ENCODE assay signal across 6 cellular contexts in genomic region chr11:65557280-65558001, GRCh38. TPM values are rescaled to one million over a fixed set of nuclear protein-coding genes. Genes with fewer than 3 reads are reported as not detected.
A peak's percentile ranks its signal among the peaks of the same experiment; 100 is the strongest.
DNase-seq lines count a peak whose midpoint lies in the region; ATAC-seq and TF ChIP-seq lines count a peak whose summit lies in the region.

No MANE protein-coding gene starts in this region.

- H3K36me3 Mint-ChIP-seq in activated T-cell treated with anti-CD3 and anti-CD28 coated beads, Interleukin-2, amount 50 U/mL, for 4 hours (ENCODE audit: insufficient read depth): no peaks in the 10 kb centered on the region

- no peak for TF ChIP-seq CTCF in AG10803 (conservative IDR thresholded peaks at IDR 0.05; ENCODE audit: low read length)
- no peak for TF ChIP-seq CTCF in left lung (IDR thresholded peaks at IDR 0.05)

- peaks cover 61% of the 10 kb centered on the region for H3K4me1 Mint-ChIP-seq in activated T-cell treated with anti-CD3 and anti-CD28 coated beads, Interleukin-2, amount 50 U/mL, for 4 hours (ENCODE audit: low read depth)

- peak overlapping the region; percentile 78 to 90 for H3K27ac ChIP-seq in left lung

- intact Hi-C loops in left lung (cut with DNase I): no loop called here

- peaks cover 31 to 83% of the 10 kb centered on the region in 2 donors for H3K4me1 ChIP-seq in left lung

- no peaks in the 10 kb centered on the region for H3K9me3 Mint-ChIP-seq in activated T-cell treated with anti-CD3 and anti-CD28 coated beads, Interleukin-2, amount 50 U/mL, for 4 hours

- no peaks in the 10 kb centered on the region for H3K27me3 Mint-ChIP-seq in activated T-cell treated with anti-CD3 and anti-CD28 coated beads, Interleukin-2, amount 50 U/mL, for 4 hours (ENCODE audit: low read depth)

- H3K27me3 ChIP-seq in left lung: peaks cover 0 to 31% of the 10 kb centered on the region in 2 donors

- DNase-seq in AG10803 (ENCODE audit: low read depth) (no peak), left lung (no peak)
- DNase-seq in activated T-cell treated with anti-CD3 and anti-CD28 coated beads, Interleukin-2, amount 50 U/mL, for 4 hours: no peak

- no peaks in the 10 kb centered on the region for H3K9me3 ChIP-seq in left lung

- H3K4me3 Mint-ChIP-seq in activated T-cell treated with anti-CD3 and anti-CD28 coated beads, Interleukin-2, amount 50 U/mL, for 4 hours: peak overlapping the region; percentile 81

- ATAC-seq in activated T-cell treated with anti-CD3 and anti-CD28 coated beads, Interleukin-2, amount 50 U/mL, for 4 hours: peak; percentile 16 to 18
- ATAC-seq in left lung (no peak), GM19351 (IDR thresholded peaks at IDR 0.05; ENCODE audit: unreplicated experiment) (no peak), GM21717 (IDR thresholded peaks at IDR 0.05; ENCODE audit: unreplicated experiment) (no peak), HG03378 (IDR thresholded peaks at IDR 0.05; ENCODE audit: unreplicated experiment) (no peak)

- H3K4me3 ChIP-seq in AG10803 (ENCODE audit: low read length): peak overlapping the region; percentile 71
- peak overlapping the region; percentile 49 to 54 for H3K4me3 ChIP-seq in left lung

- H3K36me3 ChIP-seq in left lung: no peaks in the 10 kb centered on the region

RNA-seq across cellular contexts. Expression of gene LTBP3, which starts 0.7 kb away (rescaled TPM):
- 10 to 100 TPM; 33.1 to 40.8 (median 40.1) TPM for total RNA-seq in activated T-cell treated with anti-CD3 and anti-CD28 coated beads, Interleukin-2, amount 50 U/mL, for 4 hours
- 100 to 1,000 TPM in 1 of 2 donors, 10 to 100 TPM in 1; 70.8 to 157 TPM for total RNA-seq in left lung

RNA-seq across cellular contexts. Expression of gene ZNRD2, which starts 12.8 kb away (rescaled TPM):
- total RNA-seq in activated T-cell treated with anti-CD3 and anti-CD28 coated beads, Interleukin-2, amount 50 U/mL, for 4 hours: 100 to 1,000 TPM; 120 to 148 (median 136) TPM
- total RNA-seq in left lung: 10 to 100 TPM; 21.7 to 32.3 TPM

RNA-seq across cellular contexts. Expression of gene FAM89B, which starts 14.9 kb away (rescaled TPM):
- 10 to 100 TPM; 27.4 to 32.0 (median 28.6) TPM for total RNA-seq in activated T-cell treated with anti-CD3 and anti-CD28 coated beads, Interleukin-2, amount 50 U/mL, for 4 hours
- total RNA-seq in left lung: 10 to 100 TPM; 47.1 to 57.5 TPM

RNA-seq across cellular contexts. Expression of gene EHBP1L1, which starts 18.4 kb away (rescaled TPM):
- total RNA-seq in activated T-cell treated with anti-CD3 and anti-CD28 coated beads, Interleukin-2, amount 50 U/mL, for 4 hours: 10 to 100 TPM; 59.8 to 84.9 (median 80.1) TPM
- total RNA-seq in left lung: 100 to 1,000 TPM in 1 of 2 donors, 10 to 100 TPM in 1; 57.0 to 133 TPM

RNA-seq across cellular contexts. Expression of gene SCYL1, which starts 32.6 kb away (rescaled TPM):
- 10 to 100 TPM; 87.6 to 94.6 (median 94.3) TPM for total RNA-seq in activated T-cell treated with anti-CD3 and anti-CD28 coated beads, Interleukin-2, amount 50 U/mL, for 4 hours
- 10 to 100 TPM; 81.2 to 82.5 TPM for total RNA-seq in left lung

Comparison
In these comparisons a context has a peak if more than half of its experiments do, and no peak if none do; other contexts are left out.
1. ATAC-seq: peak in activated T-cell treated with anti-CD3 and anti-CD28 coated beads, Interleukin-2, amount 50 U/mL, for 4 hours (2 of 2); none in left lung (single experiment), GM19351 (single experiment), GM21717 (single experiment) and HG03378 (single experiment).